In genomic region chr5:149358818-149359217, GRCh38 we compare ENCODE assay signal across 8 cellular contexts. TPM values are rescaled to one million over a fixed set of nuclear protein-coding genes. Genes with fewer than 3 reads are reported as not detected.
DNase-seq lines count a peak whose midpoint lies in the region; ATAC-seq, FAIRE-seq and TF ChIP-seq lines count a peak whose summit lies in the region.

No MANE protein-coding gene starts in this region.

- peaks cover 0 to 20% (median 0%) of the 10 kb centered on the region in 11 experiments; a peak in 6 of 22 replicates for H4K20me1 ChIP-seq in BLaER1 treated with 17β-estradiol and CSF1 and Interleukin-3, amounts not matched to agents 10 nM and 100 nM
- H4K20me1 ChIP-seq in IMR-90 (ENCODE audit: insufficient read depth, low read length) (no peaks in the 10 kb centered on the region), GM12878 (ENCODE audit: control insufficient read depth, insufficient read depth) (no peaks in the 10 kb centered on the region)

- H2BK5ac ChIP-seq in IMR-90 (ENCODE audit: low read depth, low read length, poor library complexity, severe bottlenecking), result no peak overlapping the region

- H2AK5ac ChIP-seq in IMR-90 (ENCODE audit: low read depth, low read length), result no peak overlapping the region

- H2AK9ac ChIP-seq in IMR-90 (replicated peaks; ENCODE audit: low read depth, low read length, poor library complexity), result no peak overlapping the region

- peaks cover 0 to 14% of the 10 kb centered on the region in 2 experiments; a peak in 1 of 4 replicates for H3K79me1 ChIP-seq in IMR-90 (ENCODE audit: low read depth in 1 of 2, low read length in 2 of 2)

- TF ChIP-seq POLR2A in IMR-90 (IDR thresholded peaks at IDR 0.05; ENCODE audit: low read depth, low read length), result no peak
- TF ChIP-seq POLR2A in GM12878 (IDR thresholded peaks at IDR 0.05; ENCODE audit: low read depth, low read length), result no peak

- peak overlapping the region in 8 of 11 experiments; percentile 84 to 94 (median 88); a peak in 11 of 22 replicates for H3K27ac ChIP-seq in BLaER1 treated with 17β-estradiol and CSF1 and Interleukin-3, amounts not matched to agents 10 nM and 100 nM
- no peak overlapping the region for H3K27ac ChIP-seq in IMR-90 (ENCODE audit: insufficient read depth, low read length)
- H3K27ac ChIP-seq in GM12878 (ENCODE audit: control insufficient read depth, insufficient read depth), result no peak overlapping the region; the same call in 1 of the 2 replicates
- peak overlapping the region; percentile 67 for H3K27ac ChIP-seq in muscle layer of colon (ENCODE audit: low read depth, low read length)
- no peak overlapping the region for H3K27ac ChIP-seq in psoas muscle

- H3K4me2 ChIP-seq in BLaER1 treated with 17β-estradiol and CSF1 and Interleukin-3, amounts not matched to agents 10 nM and 100 nM, result peak overlapping the region; percentile 82 to 97 (median 93)
- H3K4me2 ChIP-seq in IMR-90 (ENCODE audit: low read depth, low read length) (peak overlapping the region; percentile 91; the same call in 1 of the 2 replicates), GM12878 (ENCODE audit: control insufficient read depth, insufficient read depth) (peak overlapping the region; percentile 95)

- no peak for TF ChIP-seq RAD21 in IMR-90 (IDR thresholded peaks at IDR 0.05; ENCODE audit: low read length)
- TF ChIP-seq RAD21 in GM12878 (IDR thresholded peaks at IDR 0.05; ENCODE audit: insufficient read depth, low read depth, low read length), result no peak

- ATAC-seq in IMR-90 (ENCODE audit: low read depth), result no peak
- ATAC-seq in GM12878, result no peak
- ATAC-seq in HG03159 (IDR thresholded peaks at IDR 0.05; ENCODE audit: unreplicated experiment), result no peak
- no peak for ATAC-seq in psoas muscle

- dilution Hi-C loops in IMR-90 (cut with HindIII; ENCODE audit: low sequenced_read_pairs, unreplicated experiment), result no loop called here

- CTCF ChIA-PET in IMR-90 (lab: Yijun Ruan, JAX) (interaction anchor here (1.9 kb wide), 1 partner anchor 8 kb away, joined by 14 read pairs; no protein-coding TSS in a partner anchor), GM12878 (lab: Yijun Ruan, JAX) (interaction anchor here (1.7 to 7.5 kb wide), 6 partner anchors 9 to 75 kb away, joined by 4 to 81 read pairs (median 12); partner anchors contain the start of gene GRPEL2)

- H3K79me2 ChIP-seq in GM12878 (ENCODE audit: control insufficient read depth, insufficient read depth, low read length), result peaks cover 10% of the 10 kb centered on the region

- RAD21 ChIA-PET in GM12878 (lab: Charles Lee; ENCODE audit: unreplicated experiment), result no interaction called here

- no peak overlapping the region for H2BK20ac ChIP-seq in IMR-90 (ENCODE audit: low read depth, low read length)

- SMC1A ChIA-PET in GM12878 (lab: Charles Lee; ENCODE audit: uncharacterized antibody, unreplicated experiment), result interaction anchor here (0.6 to 4.0 kb wide), 3 partner anchors 13 to 598 kb away, joined by 3 to 23 read pairs (median 3); partner anchors contain the start of gene GRPEL2

- H3K9ac ChIP-seq in BLaER1 treated with 17β-estradiol and CSF1 and Interleukin-3, amounts not matched to agents 10 nM and 100 nM, result peak overlapping the region; percentile 83 to 94 (median 89); a peak in 20 of 22 replicates
- H3K9ac ChIP-seq in IMR-90 (ENCODE audit: low read depth, low read length) (no peak overlapping the region), GM12878 (ENCODE audit: control insufficient read depth, insufficient read depth, low read length) (no peak overlapping the region), muscle layer of colon (ENCODE audit: low read length) (no peak overlapping the region)

- H3K9me3 ChIP-seq in BLaER1 treated with 17β-estradiol and CSF1 and Interleukin-3, amounts not matched to agents 10 nM and 100 nM (replicated peaks in 1 of 11), result no peaks in the 10 kb centered on the region
- H3K9me3 ChIP-seq in IMR-90 (ENCODE audit: control insufficient read depth, insufficient read depth, low read length) (no peaks in the 10 kb centered on the region), GM12878 (replicated peaks; ENCODE audit: control insufficient read depth, insufficient read depth, low read length) (no peaks in the 10 kb centered on the region), muscle layer of colon (ENCODE audit: low read length) (no peaks in the 10 kb centered on the region), psoas muscle (no peaks in the 10 kb centered on the region)

- peaks cover 3% of the 10 kb centered on the region for H3K9me1 ChIP-seq in IMR-90 (ENCODE audit: insufficient read depth, low read length)

- H3K36me3 ChIP-seq in BLaER1 treated with 17β-estradiol and CSF1 and Interleukin-3, amounts not matched to agents 10 nM and 100 nM, result peaks cover 15 to 37% (median 24%) of the 10 kb centered on the region in 11 experiments
- H3K36me3 ChIP-seq in IMR-90 (ENCODE audit: control insufficient read depth, insufficient read depth, low read length) (peaks cover 5% of the 10 kb centered on the region), GM12878 (ENCODE audit: control insufficient read depth in 2 of 2, insufficient read depth in 2 of 2, low read length in 1 of 2) (no peaks in the 10 kb centered on the region; a peak in 2 of 4 replicates), muscle layer of colon (ENCODE audit: insufficient read depth, low read length) (peaks cover 4% of the 10 kb centered on the region), psoas muscle (ENCODE audit: insufficient read depth in 1 of 2, low read depth in 1 of 2) (peaks cover 0 to 23% of the 10 kb centered on the region in 2 donors)

- no TSS peak for BruUV-seq in IMR-90 (replicated peaks; lab: Mats Ljungman, UMichigan)
- BruUV-seq in GM12878 (replicated peaks; lab: Mats Ljungman, UMichigan), result no TSS peak

- no peak overlapping the region for H2AFZ ChIP-seq in IMR-90 (replicated peaks; ENCODE audit: low read length, poor library complexity)
- no peak overlapping the region; the same call in 1 of the 2 replicates for H2AFZ ChIP-seq in GM12878 (ENCODE audit: control insufficient read depth, low read depth, low read length)

- no peak for FAIRE-seq in GM12878 (lab: Jason Lieb, UNC)

- POLR2A ChIA-PET in IMR-90 (lab: Charles Lee; ENCODE audit: unreplicated experiment), result no interaction called here
- POLR2A ChIA-PET in GM12878 (lab: Charles Lee), result interaction anchor here (1.0 to 4.2 kb wide), 3 partner anchors 13 to 192 kb away, joined by 4 to 66 read pairs (median 8); partner anchors contain the start of genes CSNK1A1 and GRPEL2

- no peak overlapping the region for H3K56ac ChIP-seq in IMR-90 (ENCODE audit: extremely low read depth, insufficient read depth, low read length)

- H3K4me1 ChIP-seq in BLaER1 treated with 17β-estradiol and CSF1 and Interleukin-3, amounts not matched to agents 10 nM and 100 nM, result peaks cover 41 to 59% (median 46%) of the 10 kb centered on the region in 10 experiments
- H3K4me1 ChIP-seq in IMR-90 (ENCODE audit: control insufficient read depth, insufficient read depth, low read length), result no peaks in the 10 kb centered on the region
- peaks cover 13% of the 10 kb centered on the region for H3K4me1 ChIP-seq in GM12878 (ENCODE audit: control insufficient read depth, insufficient read depth, low read length)
- peaks cover 13% of the 10 kb centered on the region for H3K4me1 ChIP-seq in muscle layer of colon (ENCODE audit: insufficient read depth, low read length)
- H3K4me1 ChIP-seq in psoas muscle, result peaks cover 4% of the 10 kb centered on the region

- DNase-seq in IMR-90 (peak; percentile 58), GM12878 (ENCODE audit: low read depth, low spot score) (no peak), NCI-H69 (lab: John Stamatoyannopoulos, UW) (no peak), psoas muscle (no peak), posterior vena cava (ENCODE audit: low spot score) (no peak)

- no peak overlapping the region for H4K5ac ChIP-seq in IMR-90 (ENCODE audit: low read depth, low read length)

- no peak for TF ChIP-seq EP300 in GM12878 (IDR thresholded peaks at IDR 0.05; ENCODE audit: borderline replicate concordance in 1 of 2, control insufficient read depth in 1 of 2, low read depth in 2 of 2, low read length in 2 of 2)

- no peak overlapping the region for H2BK15ac ChIP-seq in IMR-90 (ENCODE audit: low read depth, low read length)

- intact Hi-C loops in IMR-90 (cut with micrococcal nuclease), result no loop called here
- intact Hi-C loops in GM12878 (cut with micrococcal nuclease; ENCODE audit: unreplicated experiment), result no loop called here
- intact Hi-C loops in psoas muscle (cut with DNase I), result no loop called here
- intact Hi-C loops in posterior vena cava (cut with DNase I), result no loop called here

- no peak overlapping the region for H3K18ac ChIP-seq in IMR-90 (ENCODE audit: low read depth, low read length)

- peak overlapping the region; percentile 84 to 98 (median 91) for H3K4me3 ChIP-seq in BLaER1 treated with 17β-estradiol and CSF1 and Interleukin-3, amounts not matched to agents 10 nM and 100 nM
- no peak overlapping the region for H3K4me3 ChIP-seq in IMR-90 (ENCODE audit: insufficient read depth, low read depth, low read length)
- H3K4me3 ChIP-seq in GM12878, result peak overlapping the region; percentile 84; the same call in 1 of the 2 replicates
- H3K4me3 ChIP-seq in muscle layer of colon (ENCODE audit: low read depth in 1 of 2, low read length in 2 of 2), result no peak overlapping the region
- no peak overlapping the region for H3K4me3 ChIP-seq in psoas muscle

- no peak overlapping the region; the same call in 1 of the 2 replicates for H4K91ac ChIP-seq in IMR-90 (ENCODE audit: insufficient read depth, low read depth, low read length)

- no peaks in the 10 kb centered on the region for H3K27me3 ChIP-seq in BLaER1 treated with 17β-estradiol and CSF1 and Interleukin-3, amounts not matched to agents 10 nM and 100 nM
- H3K27me3 ChIP-seq in IMR-90 (ENCODE audit: control insufficient read depth, insufficient read depth, low read length), result no peaks in the 10 kb centered on the region
- no peaks in the 10 kb centered on the region for H3K27me3 ChIP-seq in GM12878 (replicated peaks in 1 of 2; ENCODE audit: control insufficient read depth in 2 of 2, insufficient read depth in 2 of 2, low read length in 1 of 2)
- H3K27me3 ChIP-seq in muscle layer of colon (ENCODE audit: control insufficient read depth in 1 of 2, insufficient read depth in 2 of 2, low read length in 2 of 2), result no peaks in the 10 kb centered on the region
- H3K27me3 ChIP-seq in psoas muscle (ENCODE audit: insufficient read depth in 3 of 3, low read length in 2 of 3), result no peaks in the 10 kb centered on the region

- TF ChIP-seq CTCF in IMR-90 (conservative IDR thresholded peaks at IDR 0.05; ENCODE audit: low read depth, low read length), result no peak
- no peak for TF ChIP-seq CTCF in GM12878 (IDR thresholded peaks at IDR 0.05 in 2 of 3, conservative IDR thresholded peaks at IDR 0.05 in 1 of 3; ENCODE audit: control insufficient read depth in 2 of 3, extremely low read depth in 1 of 3, insufficient read depth in 1 of 3, low read depth in 3 of 3, low read length in 3 of 3)
- TF ChIP-seq CTCF in psoas muscle (IDR thresholded peaks at IDR 0.05), result no peak

- no CpG with 5 or more reads among the region's 8 CpGs for WGBS in IMR-90 (ENCODE audit: extremely low coverage in 2 of 2, insufficient read length in 1 of 2), 2 experiments
- WGBS in GM12878 (ENCODE audit: insufficient coverage, insufficient replicate concordance, low lambda C conversion rate, missing lambda C conversion rate), result 78% methylated on average over 8 of the region's 8 CpGs
- 77 to 85% (median 84%) methylated on average over 8 of the region's 8 CpGs for WGBS in psoas muscle, 3 donors

- H4K8ac ChIP-seq in IMR-90 (ENCODE audit: low read depth in 2 of 2, low read length in 2 of 2), result 0 out of 4 replicates have a peak overlapping the region, but pooled peaks of 1 of the 2 experiments have one; percentile 88

- H3K4ac ChIP-seq in IMR-90 (ENCODE audit: low read depth, low read length), result no peak overlapping the region

- H3K14ac ChIP-seq in IMR-90 (replicated peaks; ENCODE audit: low read depth, low read length), result no peak overlapping the region

- 0 out of 2 replicates have a peak overlapping the region, but pooled peaks have one; percentile 90 for H3K23ac ChIP-seq in IMR-90 (ENCODE audit: low read depth, low read length)

- in situ Hi-C loops in IMR-90 (cut with MboI; ENCODE audit: low sequenced_read_pairs) (no loop called here), GM12878 (cut with MboI) (no loop called here)

- no peak overlapping the region for H2BK120ac ChIP-seq in IMR-90 (ENCODE audit: low read depth, low read length)

RNA-seq across cellular contexts. Expression of gene PCYOX1L, which starts 1.0 kb away (rescaled TPM):
- 5.8 and 7.0 TPM in 2 replicates for total RNA-seq in IMR-90 (2012; rRNA removed)
- polyA plus RNA-seq in IMR-90 (2012; rRNA removed), result 14.3 and 16.3 TPM in 2 replicates
- 10.1 and 15.5 TPM in 2 replicates for polyA plus RNA-seq in IMR-90 (2012; cell fraction: cytosol; rRNA removed)
- polyA plus RNA-seq in IMR-90 (2012; cell fraction: nucleus; rRNA removed; ENCODE audit: low replicate concordance), result 30.0 and 32.4 TPM in 2 replicates
- 15.2 and 16.0 TPM in 2 replicates for total RNA-seq in GM12878 (2013; cell fraction: nucleolus; rRNA removed)
- 12.4 and 13.4 TPM in 2 replicates for total RNA-seq in GM12878 (2014; rRNA removed)
- total RNA-seq in GM12878 (2014; rRNA removed; fragmentation: Illumina TruSeq; extraction: Trizol), result 10.3 and 10.5 TPM in 2 replicates
- total RNA-seq in GM12878 (2021), result 13.4 and 13.5 TPM in 2 replicates
- 7.8 TPM for polyA plus RNA-seq in GM12878 (2011; ENCODE audit: low read depth)
- polyA plus RNA-seq in GM12878 (2011; rRNA removed), result 8.0 and 9.6 TPM in 2 replicates
- 10.3 and 12.5 TPM in 2 replicates for polyA plus RNA-seq in GM12878 (2011; cell fraction: cytosol; rRNA removed)
- polyA plus RNA-seq in GM12878 (2011; cell fraction: nucleus; rRNA removed), result 19.6 and 29.1 TPM in 2 replicates
- 10.3 and 10.5 TPM in 2 replicates for polyA plus RNA-seq in GM12878 (2012)
- 12.6 and 15.4 TPM in 2 replicates for polyA plus RNA-seq in GM12878 (2014; fragmentation: Illumina TruSeq; extraction: Trizol)
- polyA plus RNA-seq in GM12878 (2014; fragmentation: Nextera tagmentation; extraction: Ambion mirVana), result 1 to 10 TPM; 2.9 to 5.4 TPM
- polyA plus RNA-seq in GM12878 (2014; rRNA removed), result 14.6 and 14.8 TPM in 2 replicates
- polyA plus RNA-seq in GM12878 (2016; fragmentation: Nextera tagmentation; extraction: Ambion mirVana), result 10 to 100 TPM; 15.3 to 17.0 TPM
- 7.7 and 10.1 TPM in 2 replicates for polyA minus RNA-seq in GM12878 (2011; rRNA and poly(A)+ RNA removed)
- 1.7 and 1.9 TPM in 2 replicates for polyA minus RNA-seq in GM12878 (2011; cell fraction: cytosol; rRNA and poly(A)+ RNA removed)
- 8.5 and 11.9 TPM in 2 replicates for polyA minus RNA-seq in GM12878 (2011; cell fraction: nucleus; rRNA and poly(A)+ RNA removed)
- 1 to 10 TPM in 1 of 4 donors, under 1 TPM in 3; 0.65 to 2.7 (median 0.84) TPM for total RNA-seq in psoas muscle
- polyA plus RNA-seq in psoas muscle, result 1 to 10 TPM in 1 of 3 donors, under 1 TPM in 2; 0.28 to 1.1 (median 0.70) TPM
- total RNA-seq in posterior vena cava, result 1 to 10 TPM; 3.1 to 5.6 TPM

RNA-seq across cellular contexts. Expression of gene GRPEL2, which starts 13.5 kb away (rescaled TPM):
- total RNA-seq in IMR-90 (2012; rRNA removed), result 18.1 and 30.3 TPM in 2 replicates
- 4.8 and 6.2 TPM in 2 replicates for polyA plus RNA-seq in IMR-90 (2012; rRNA removed)
- polyA plus RNA-seq in IMR-90 (2012; cell fraction: cytosol; rRNA removed), result 1.7 and 2.5 TPM in 2 replicates
- polyA plus RNA-seq in IMR-90 (2012; cell fraction: nucleus; rRNA removed; ENCODE audit: low replicate concordance), result 4.7 and 6.4 TPM in 2 replicates
- total RNA-seq in GM12878 (2013; cell fraction: nucleolus; rRNA removed), result 10.0 and 11.0 TPM in 2 replicates
- 17.3 and 21.5 TPM in 2 replicates for total RNA-seq in GM12878 (2014; rRNA removed)
- 15.5 and 16.8 TPM in 2 replicates for total RNA-seq in GM12878 (2014; rRNA removed; fragmentation: Illumina TruSeq; extraction: Trizol)
- 16.8 and 19.7 TPM in 2 replicates for total RNA-seq in GM12878 (2021)
- polyA plus RNA-seq in GM12878 (2011; ENCODE audit: low read depth), result 5.2 TPM
- polyA plus RNA-seq in GM12878 (2011; rRNA removed), result 20.2 and 28.1 TPM in 2 replicates
- 6.1 and 7.2 TPM in 2 replicates for polyA plus RNA-seq in GM12878 (2011; cell fraction: cytosol; rRNA removed)
- polyA plus RNA-seq in GM12878 (2011; cell fraction: nucleus; rRNA removed), result 6.9 and 7.7 TPM in 2 replicates
- polyA plus RNA-seq in GM12878 (2012), result 7.4 and 8.1 TPM in 2 replicates
- 13.7 and 16.3 TPM in 2 replicates for polyA plus RNA-seq in GM12878 (2014; fragmentation: Illumina TruSeq; extraction: Trizol)
- polyA plus RNA-seq in GM12878 (2014; fragmentation: Nextera tagmentation; extraction: Ambion mirVana), result 1 to 10 TPM; 4.4 to 7.6 TPM
- polyA plus RNA-seq in GM12878 (2014; rRNA removed), result 10.2 and 10.4 TPM in 2 replicates
- 10 to 100 TPM; 12.5 to 14.5 TPM for polyA plus RNA-seq in GM12878 (2016; fragmentation: Nextera tagmentation; extraction: Ambion mirVana)
- 10.9 and 13.0 TPM in 2 replicates for polyA minus RNA-seq in GM12878 (2011; rRNA and poly(A)+ RNA removed)
- polyA minus RNA-seq in GM12878 (2011; cell fraction: cytosol; rRNA and poly(A)+ RNA removed), result 5.2 and 9.9 TPM in 2 replicates
- 5.0 and 9.7 TPM in 2 replicates for polyA minus RNA-seq in GM12878 (2011; cell fraction: nucleus; rRNA and poly(A)+ RNA removed)
- 10 to 100 TPM in 2 of 4 donors, 1 to 10 TPM in 2; 8.8 to 11.1 (median 9.5) TPM for total RNA-seq in psoas muscle
- 10 to 100 TPM in 2 of 3 donors, 1 to 10 TPM in 1; 4.7 to 11.6 (median 11.0) TPM for polyA plus RNA-seq in psoas muscle
- total RNA-seq in posterior vena cava, result 10 to 100 TPM; 13.1 to 16.0 TPM

RNA-seq across cellular contexts. Expression of gene IL17B, which starts 20.3 kb away (rescaled TPM):
- total RNA-seq in IMR-90 (2012; rRNA removed) (0.28 TPM in 1 of 2 replicates, not detected in the other), GM12878 (2014; rRNA removed) (not detected in 2 replicates), GM12878 (2014; rRNA removed; fragmentation: Illumina TruSeq; extraction: Trizol) (not detected in 2 replicates), GM12878 (2021) (not detected in 2 replicates), psoas muscle (under 1 TPM in 1 of 4 donors, not detected in 3; 0.58 TPM), posterior vena cava (10 to 100 TPM in 1 of 2 donors, 1 to 10 TPM in 1; 8.5 to 15.2 TPM)
- polyA plus RNA-seq in IMR-90 (2012; rRNA removed) (0.31 and 0.86 TPM in 2 replicates), GM12878 (2011; rRNA removed) (not detected in 2 replicates), GM12878 (2014; fragmentation: Illumina TruSeq; extraction: Trizol) (not detected in 2 replicates), GM12878 (2014; fragmentation: Nextera tagmentation; extraction: Ambion mirVana) (not detected), GM12878 (2014; rRNA removed) (not detected in 2 replicates), GM12878 (2016; fragmentation: Nextera tagmentation; extraction: Ambion mirVana) (not detected), psoas muscle (under 1 TPM in 2 of 3 donors, not detected in 1; 0.08 to 0.42 TPM)
- polyA plus RNA-seq in IMR-90 (2012; cell fraction: cytosol; rRNA removed), result 0.84 TPM in 1 of 2 replicates, not detected in the other
- 0.30 and 0.39 TPM in 2 replicates for polyA plus RNA-seq in IMR-90 (2012; cell fraction: nucleus; rRNA removed; ENCODE audit: low replicate concordance)
- not detected in 2 replicates for total RNA-seq in GM12878 (2013; cell fraction: nucleolus; rRNA removed)
- polyA plus RNA-seq in GM12878 (2011; ENCODE audit: low read depth), result not detected
- 0.13 and 0.22 TPM in 2 replicates for polyA plus RNA-seq in GM12878 (2011; cell fraction: cytosol; rRNA removed)
- polyA plus RNA-seq in GM12878 (2011; cell fraction: nucleus; rRNA removed), result 0.22 TPM in 1 of 2 replicates, not detected in the other
- polyA plus RNA-seq in GM12878 (2012), result 0.18 TPM in 1 of 2 replicates, not detected in the other
- polyA minus RNA-seq in GM12878 (2011; rRNA and poly(A)+ RNA removed), result not detected in 2 replicates
- polyA minus RNA-seq in GM12878 (2011; cell fraction: cytosol; rRNA and poly(A)+ RNA removed), result not detected in 2 replicates
- polyA minus RNA-seq in GM12878 (2011; cell fraction: nucleus; rRNA and poly(A)+ RNA removed), result not detected in 2 replicates

Comparison
In these comparisons a context has a peak if more than half of its experiments do, and no peak if none do; other contexts are left out.
1. H3K27ac ChIP-seq: peak in BLaER1 treated with 17β-estradiol and CSF1 and Interleukin-3, amounts not matched to agents 10 nM and 100 nM (8 of 11) and muscle layer of colon (single experiment); none in IMR-90 (single experiment), GM12878 (single experiment) and psoas muscle (single experiment).
2. H3K4me3 ChIP-seq: peak in BLaER1 treated with 17β-estradiol and CSF1 and Interleukin-3, amounts not matched to agents 10 nM and 100 nM (10 of 10) and GM12878 (single experiment); none in IMR-90 (single experiment), muscle layer of colon (0 of 2) and psoas muscle (single experiment).
3. H3K9ac ChIP-seq: peak in BLaER1 treated with 17β-estradiol and CSF1 and Interleukin-3, amounts not matched to agents 10 nM and 100 nM (11 of 11); none in IMR-90 (single experiment), GM12878 (single experiment) and muscle layer of colon (single experiment).
4. Peak in every context shown above with its lines, with median percentiles within 50 percentile points of each other: H3K4me2 ChIP-seq.